In the genomic region with DNA sequence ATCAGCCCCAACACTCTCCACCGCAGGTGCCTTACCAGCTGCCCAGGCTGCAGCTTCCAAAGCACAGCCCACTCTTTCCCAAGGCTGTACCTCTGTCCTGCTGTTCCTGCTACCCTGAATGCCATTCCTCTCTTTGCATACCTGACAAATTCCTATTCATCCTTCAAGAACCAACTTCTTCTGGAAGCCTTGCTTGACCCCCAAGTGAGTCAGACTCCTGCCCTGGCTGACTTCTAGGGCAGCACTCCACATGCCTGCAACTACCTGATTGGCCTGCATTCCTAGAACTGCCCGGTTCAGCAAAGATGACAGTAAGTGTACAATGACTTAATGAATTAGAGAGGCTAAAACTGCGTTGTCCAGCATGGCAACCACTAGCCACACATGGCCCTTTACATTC, we compare ENCODE assay signal across 22 cellular contexts. TPM values are rescaled to one million over a fixed set of nuclear protein-coding genes. Genes with fewer than 3 reads are reported as not detected.
DNase-seq lines count a peak whose midpoint lies in the region; ATAC-seq, FAIRE-seq and TF ChIP-seq lines count a peak whose summit lies in the region.
"Had no signal": no experiment of that assay in that cellular context is flagged by ENCODE, and none has a peak within 500 bp of the region (broad histone marks: within the 10 kb centered on the region; RNA-seq: fewer than 3 reads in every experiment).

No MANE protein-coding gene starts in this region.

- H3K79me2 ChIP-seq in K562 (ENCODE audit: control insufficient read depth, insufficient read depth, low read length) (peaks cover 4% of the 10 kb centered on the region; the same call in 1 of the 3 replicates), osteoblast (ENCODE audit: insufficient read depth, low read length) (no peaks in the 10 kb centered on the region)

- H3K9me3 ChIP-seq in K562 (replicated peaks; ENCODE audit: control insufficient read depth, insufficient read depth, low read depth, low read length) (no peaks in the 10 kb centered on the region), osteoblast (ENCODE audit: low read depth, low read length) (no peaks in the 10 kb centered on the region)

- H3K4me2 ChIP-seq in K562 (ENCODE audit: insufficient read depth, low read length): no peak overlapping the region; the same call in 1 of the 2 replicates
- H3K4me2 ChIP-seq in osteoblast (ENCODE audit: insufficient read depth, low read length): no peak overlapping the region

- intact Hi-C loops in K562 (cut with micrococcal nuclease): no loop called here

- H3K4me3 ChIP-seq in K562 (no peak overlapping the region), osteoblast (ENCODE audit: insufficient read depth, low read length) (no peak overlapping the region)
- H3K4me3 ChIP-seq: GM23248 had no signal

- TF ChIP-seq CTCF in K562 (IDR thresholded peaks at IDR 0.05 in 2 of 3, conservative IDR thresholded peaks at IDR 0.05 in 1 of 3; ENCODE audit: insufficient read depth in 2 of 3, low read depth in 1 of 3, low read length in 3 of 3): no peak
- no peak for TF ChIP-seq CTCF in osteoblast (IDR thresholded peaks at IDR 0.05; ENCODE audit: extremely low read depth, low read depth, low read length)

- DNase-seq in HK-2 (ENCODE audit: unreplicated experiment) (peak; percentile 29), K562 (ENCODE audit: extremely low read depth in 1 of 4, low spot score in 3 of 4) (no peak), epithelial cell of prostate (ENCODE audit: low read depth, low spot score) (no peak), osteoblast (ENCODE audit: insufficient read length, low spot score, missing footprints) (peak; percentile 36), middle frontal gyrus (ENCODE audit: extremely low spot score, low spot score) (no peak)
- no peak for DNase-seq in effector CD4-positive, alpha-beta T cell
- DNase-seq: CD4-positive, alpha-beta memory T cell; DMS153; GDM1; GM23248; KBM-7; NCI-H1105; NCI-H2081; NCI-H2171 treated with DMSO at 0.1 percent for 48 hours; Right ventricle myocardium superior had no signal

- H2AFZ ChIP-seq in K562 (ENCODE audit: low read depth, low read length): no peak overlapping the region
- no peak overlapping the region for H2AFZ ChIP-seq in osteoblast (ENCODE audit: low read length)
- H2AFZ ChIP-seq: GM23248 had no signal

- WGBS in K562 (ENCODE audit: insufficient coverage, low coverage, missing lambda C conversion rate): 38% methylated on average over 3 of the region's 3 CpGs

- 0 out of 2 replicates have a peak, but pooled peaks cover under 1% of the 10 kb centered on the region for H4K20me1 ChIP-seq in K562 (replicated peaks; ENCODE audit: control insufficient read depth, insufficient read depth, low read length)
- no peaks in the 10 kb centered on the region for H4K20me1 ChIP-seq in osteoblast (ENCODE audit: insufficient read depth, low read length)

- H3K9ac ChIP-seq in K562 (ENCODE audit: insufficient read depth in 1 of 2, low read depth in 2 of 2, low read length in 2 of 2): 0 out of 4 replicates have a peak overlapping the region, but pooled peaks of 1 of the 2 experiments have one; percentile 11
- H3K9ac ChIP-seq: GM23248 had no signal

- no peak for TF ChIP-seq EP300 in K562 (IDR thresholded peaks at IDR 0.05; ENCODE audit: low read length)

- no TSS peak for BruUV-seq in K562 (replicated peaks; lab: Mats Ljungman, UMichigan)

- TF ChIP-seq RAD21 in K562 (CRISPR knock-in tag; conservative IDR thresholded peaks at IDR 0.05 in 1 of 2, IDR thresholded peaks at IDR 0.05 in 1 of 2): no peak

- H3K36me3 ChIP-seq in K562 (ENCODE audit: control insufficient read depth, insufficient read depth, low read length) (peaks cover 29% of the 10 kb centered on the region), osteoblast (ENCODE audit: insufficient read depth, low read length) (no peaks in the 10 kb centered on the region)

- H3K27ac ChIP-seq in K562 (ENCODE audit: extremely low read depth, low read depth, low read length): no peak overlapping the region; the same call in 2 of the 3 replicates
- peak overlapping the region; percentile 12 for H3K27ac ChIP-seq in epithelial cell of prostate
- H3K27ac ChIP-seq in osteoblast (ENCODE audit: low read depth, low read length): no peak overlapping the region
- H3K27ac ChIP-seq: GM23248 had no signal

- in situ Hi-C loops in K562 (cut with MboI): no loop called here

- CTCF ChIA-PET in K562 (lab: Yijun Ruan, JAX; ENCODE audit: low intra/inter-chr PET ratio): interaction anchor here (0.6 kb wide), 1 partner anchor 198 kb away, joined by 3 read pairs; no protein-coding TSS in a partner anchor

- ATAC-seq in K562 (no peak), GM21381 (IDR thresholded peaks at IDR 0.05; ENCODE audit: unreplicated experiment) (no peak), HG03280 (IDR thresholded peaks at IDR 0.05; ENCODE audit: unreplicated experiment) (no peak)
- ATAC-seq: Panc1 had no signal

- peaks cover 5% of the 10 kb centered on the region for H3K9me1 ChIP-seq in K562 (ENCODE audit: control insufficient read depth, insufficient read depth, low read length)

- H3K4me1 ChIP-seq in K562 (replicated peaks in 1 of 2; ENCODE audit: control insufficient read depth in 2 of 2, insufficient read depth in 2 of 2, low read length in 2 of 2) (peaks cover 49 to 50% of the 10 kb centered on the region in 2 experiments), osteoblast (ENCODE audit: insufficient read depth, low read length) (no peaks in the 10 kb centered on the region)

- H3K27me3 ChIP-seq in K562 (ENCODE audit: control insufficient read depth in 2 of 2, insufficient read depth in 2 of 2, low read length in 2 of 2): no peaks in the 10 kb centered on the region
- H3K27me3 ChIP-seq in osteoblast (ENCODE audit: insufficient read depth, low read length): peaks cover under 1% of the 10 kb centered on the region

- POLR2A ChIA-PET in K562 (lab: Yijun Ruan, JAX): interaction anchor here (0.6 to 7.7 kb wide), 7 partner anchors 11 to 40 kb away, joined by 3 to 80 read pairs (median 3); no protein-coding TSS in a partner anchor

- no peak for FAIRE-seq in K562 (lab: Jason Lieb, UNC)
- FAIRE-seq: A204.1 had no signal

- no peak for TF ChIP-seq POLR2A in K562 (conservative IDR thresholded peaks at IDR 0.05)

TF ChIP-seq in K562, 482 proteins besides CTCF, POLR2A, EP300 and RAD21 (continues in another document):
- TF ChIP-seq, protein P1, sequence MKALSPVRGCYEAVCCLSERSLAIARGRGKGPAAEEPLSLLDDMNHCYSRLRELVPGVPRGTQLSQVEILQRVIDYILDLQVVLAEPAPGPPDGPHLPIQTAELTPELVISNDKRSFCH (CRISPR knock-in tag; IDR thresholded peaks at IDR 0.05): no peak
- TF ChIP-seq, protein P1 (tag; IDR thresholded peaks at IDR 0.05): no peak

RNA-seq across cellular contexts. Expression of gene PDZK1IP1, which starts 20.8 kb away (rescaled TPM):
- 0.74 and 1.0 TPM in 2 replicates for total RNA-seq in K562 (2011; cell fraction: chromatin; rRNA removed; ENCODE audit: low replicate concordance)
- total RNA-seq in K562 (2011; cell fraction: nucleolus; rRNA removed): 0.92 and 1.2 TPM in 2 replicates
- 1.1 and 1.2 TPM in 2 replicates for total RNA-seq in K562 (2011; cell fraction: nucleoplasm; rRNA removed)
- total RNA-seq in K562 (2014; rRNA removed) (0.33 and 0.59 TPM in 2 replicates), K562 (2014; rRNA removed; fragmentation: Illumina TruSeq; extraction: Trizol) (not detected in 2 replicates), K562 (2015; rRNA removed; fragmentation: Illumina TruSeq; extraction: Trizol) (not detected in 2 replicates), K562 (2021) (0.33 and 0.49 TPM in 2 replicates), osteoblast (not detected in 2 replicates)
- polyA plus RNA-seq in K562 (2011; rRNA removed) (0.17 and 0.64 TPM in 2 replicates), K562 (2014; fragmentation: Illumina TruSeq; extraction: Trizol) (0.32 and 0.68 TPM in 2 replicates), K562 (2014; fragmentation: Nextera tagmentation; extraction: Ambion mirVana) (under 1 TPM; 0.45 to 0.55 TPM), K562 (2014; rRNA removed) (0.32 and 0.53 TPM in 2 replicates)
- polyA plus RNA-seq in K562 (2011; cell fraction: cytosol; rRNA removed): 0.68 and 1.0 TPM in 2 replicates
- polyA plus RNA-seq in K562 (2011; cell fraction: nucleus; rRNA removed): 0.73 and 1.3 TPM in 2 replicates
- 0.48 and 0.66 TPM in 2 replicates for polyA plus RNA-seq in K562 (2012)
- not detected in 2 replicates for polyA minus RNA-seq in K562 (2011; rRNA and poly(A)+ RNA removed)
- not detected in 2 replicates for polyA minus RNA-seq in K562 (2011; cell fraction: cytosol; rRNA and poly(A)+ RNA removed)
- not detected in 2 replicates for polyA minus RNA-seq in K562 (2011; cell fraction: nucleus; rRNA and poly(A)+ RNA removed)
- total RNA-seq: CD4-positive, alpha-beta memory T cell; Daoy; GM23248; NCI-H460; Right ventricle myocardium superior had no signal
- polyA plus RNA-seq: BJ; CD4-positive, alpha-beta memory T cell; GM23248 had no signal

RNA-seq across cellular contexts. Expression of gene TAL1, which starts 21.4 kb away (rescaled TPM):
- 80.8 and 102 TPM in 2 replicates for total RNA-seq in K562 (2011; cell fraction: chromatin; rRNA removed; ENCODE audit: low replicate concordance)
- 96.7 and 104 TPM in 2 replicates for total RNA-seq in K562 (2011; cell fraction: nucleolus; rRNA removed)
- total RNA-seq in K562 (2011; cell fraction: nucleoplasm; rRNA removed): 105 and 124 TPM in 2 replicates
- total RNA-seq in K562 (2014; rRNA removed) (59.7 and 103 TPM in 2 replicates), K562 (2014; rRNA removed; fragmentation: Illumina TruSeq; extraction: Trizol) (67.6 and 79.8 TPM in 2 replicates), K562 (2015; rRNA removed; fragmentation: Illumina TruSeq; extraction: Trizol) (63.5 and 68.1 TPM in 2 replicates), K562 (2021) (76.5 and 81.3 TPM in 2 replicates), osteoblast (not detected in 2 replicates)
- polyA plus RNA-seq in K562 (2011; rRNA removed) (51.1 and 53.3 TPM in 2 replicates), K562 (2014; fragmentation: Illumina TruSeq; extraction: Trizol) (72.3 and 106 TPM in 2 replicates), K562 (2014; fragmentation: Nextera tagmentation; extraction: Ambion mirVana) (10 to 100 TPM; 18.5 to 22.9 TPM), K562 (2014; rRNA removed) (42.7 and 49.5 TPM in 2 replicates)
- 34.3 and 44.4 TPM in 2 replicates for polyA plus RNA-seq in K562 (2011; cell fraction: cytosol; rRNA removed)
- polyA plus RNA-seq in K562 (2011; cell fraction: nucleus; rRNA removed): 78.7 and 92.4 TPM in 2 replicates
- 53.0 and 55.6 TPM in 2 replicates for polyA plus RNA-seq in K562 (2012)
- polyA minus RNA-seq in K562 (2011; rRNA and poly(A)+ RNA removed): 55.7 and 60.3 TPM in 2 replicates
- 37.3 and 64.4 TPM in 2 replicates for polyA minus RNA-seq in K562 (2011; cell fraction: cytosol; rRNA and poly(A)+ RNA removed)
- polyA minus RNA-seq in K562 (2011; cell fraction: nucleus; rRNA and poly(A)+ RNA removed): 55.6 and 91.2 TPM in 2 replicates
- total RNA-seq: CD4-positive, alpha-beta memory T cell; GM23248; NCI-H460 had no signal
- polyA plus RNA-seq: BJ; CD4-positive, alpha-beta memory T cell; GM23248 had no signal

Comparison
In these comparisons a context has a peak if more than half of its experiments do, and no peak if none do; other contexts are left out.
1. DNase-seq: peak in HK-2 (single experiment) and osteoblast (single experiment); none in K562 (0 of 4), epithelial cell of prostate (single experiment), middle frontal gyrus (single experiment) and effector CD4-positive, alpha-beta T cell (single experiment).
2. RNA of gene TAL1, which starts 21.4 kb away (total RNA-seq): 59.7 to 124 TPM in K562; not detected in osteoblast; every median in the first group is over 10 times any median in the second.